In genomic region chr7:151611041-151611440, GRCh38 we compare ENCODE assay signal across 26 cellular contexts.
"Had no signal": no experiment of that assay in that cellular context is flagged by ENCODE, and none has a peak within 500 bp of the region (broad histone marks: within the 10 kb centered on the region; RNA-seq: fewer than 3 reads in every experiment).

No MANE protein-coding gene starts in this region.

- H3K4me3 Mint-ChIP-seq: natural killer cell; nephron progenitor cell; stimulated activated naive B cell treated with anti-CD40 and anti-IgM and Interleukin-4, amounts not matched to agents 10 μg/mL and 1 μg/mL and 100 μg/mL, for 72 hours had no signal

- DNase-seq: heart right ventricle; hippocampal formation; kidney glomerular epithelial cell; left cardiac atrium; lower lobe of right lung; mammary epithelial cell; mesenchymal stem cell; naive B cell; natural killer cell; nephron progenitor cell; ovary; right lobe of liver; stimulated activated CD4-positive, alpha-beta T cell treated with anti-CD3 and anti-CD28 coated beads, Interleukin-1b, Interleukin-23, amount 100 ng/mL, for 48 hours; stimulated activated CD4-positive, alpha-beta T cell treated with anti-CD3 and anti-CD28 coated beads, Interleukin-2, amount 100 ng/mL, for 48 hours; stimulated activated CD4-positive, alpha-beta T cell treated with anti-CD3 and anti-CD28 coated beads, Interleukin-4, amount 100 ng/mL, for 4 hours; stimulated activated CD8-positive, alpha-beta memory T cell treated with anti-CD3 and anti-CD28 coated beads, Interleukin-4, amount 100 ng/mL, for 48 hours; stimulated activated naive B cell treated with anti-CD40 and anti-IgM and Interleukin-4, amounts not matched to agents 10 μg/mL and 1 μg/mL and 100 μg/mL, for 72 hours; stimulated activated naive CD8-positive, alpha-beta T cell treated with anti-CD3 and anti-CD28 coated beads, Interleukin-15, Interleukin-2, amounts not matched to agents 100 U/mL and 50 U/mL, for 24 hours; stomach; testis; tibial artery; uterus had no signal

- H3K4me2 ChIP-seq: smooth muscle cell had no signal

- ATAC-seq: heart right ventricle; left cardiac atrium; left lung; natural killer cell; right lobe of liver; stimulated activated naive B cell treated with anti-CD40 and anti-IgM and Interleukin-4, amounts not matched to agents 10 μg/mL and 1 μg/mL and 100 μg/mL, for 72 hours; stimulated activated naive CD8-positive, alpha-beta T cell treated with anti-CD3 and anti-CD28 coated beads, Interleukin-15, Interleukin-2, amounts not matched to agents 100 U/mL and 50 U/mL, for 24 hours had no signal

- H3K27me3 ChIP-seq: heart right ventricle, left lung, ovary, right atrium auricular region, right lobe of liver, stomach, testis, tibial artery, uterus had no signal

- H3K27ac Mint-ChIP-seq: natural killer cell; nephron progenitor cell; progenitor cell of endocrine pancreas; stimulated activated naive B cell treated with anti-CD40 and anti-IgM and Interleukin-4, amounts not matched to agents 10 μg/mL and 1 μg/mL and 100 μg/mL, for 72 hours had no signal

- H3K27me3 Mint-ChIP-seq: naive B cell; progenitor cell of endocrine pancreas; stimulated activated naive B cell treated with anti-CD40 and anti-IgM and Interleukin-4, amounts not matched to agents 10 μg/mL and 1 μg/mL and 100 μg/mL, for 72 hours had no signal

- H3K36me3 Mint-ChIP-seq: naive B cell, natural killer cell had no signal

- H3K4me1 ChIP-seq: lower lobe of right lung, right lobe of liver, testis, uterus had no signal

- H3K9me3 Mint-ChIP-seq: naive B cell; natural killer cell; nephron progenitor cell; stimulated activated naive B cell treated with anti-CD40 and anti-IgM and Interleukin-4, amounts not matched to agents 10 μg/mL and 1 μg/mL and 100 μg/mL, for 72 hours had no signal

- H3K9me3 ChIP-seq: heart right ventricle, left lung, lower lobe of right lung, ovary, right atrium auricular region, right lobe of liver, stomach, testis, tibial artery, uterus had no signal

- H3K27ac ChIP-seq: heart right ventricle, left lung, lower lobe of right lung, ovary, right atrium auricular region, right lobe of liver, stomach, testis, tibial artery, uterus had no signal

- H3K36me3 ChIP-seq: left lung, ovary, uterus had no signal

- H3K4me3 ChIP-seq: heart right ventricle, left lung, lower lobe of right lung, ovary, right atrium auricular region, right lobe of liver, smooth muscle cell, stomach, testis, tibial artery, uterus had no signal
